Comparison of ENCODE assay signal across 8 cellular contexts in genomic region chr12:43805857-43806736, GRCh38. TPM values are rescaled to one million over a fixed set of nuclear protein-coding genes. Genes with fewer than 3 reads are reported as not detected.
DNase-seq lines count a peak whose midpoint lies in the region; ATAC-seq and TF ChIP-seq lines count a peak whose summit lies in the region.

TWF1 (minus strand) TSS chr12:43806317; CDS start chr12:43806245, 72 bp downstream.

- intact Hi-C loops in stomach (cut with DNase I; ENCODE audit: low total_unique reads): no loop called here

- peak; percentile 39 for TF ChIP-seq RAD21 in neural cell (conservative IDR thresholded peaks at IDR 0.05)

- peak; percentile 84 for DNase-seq in EH (ENCODE audit: low read depth)
- DNase-seq in KG1 (lab: John Stamatoyannopoulos, UW): peak; percentile 81
- DNase-seq in RWPE2 (ENCODE audit: low spot score): peak; percentile 73
- DNase-seq in activated effector memory CD4-positive, alpha-beta T cell treated with Interleukin-2 at 50 U/mL for 16 hours: peak; percentile 78
- DNase-seq in fibroblast of the aortic adventitia (ENCODE audit: low read depth): peak; percentile 57
- peak; percentile 89 for DNase-seq in stomach

- H3K4me1 ChIP-seq in RWPE2 (ENCODE audit: insufficient read depth, poor library complexity, severe bottlenecking) (peaks cover 12% of the 10 kb centered on the region), stomach (peaks cover 0 to 43% (median 27%) of the 10 kb centered on the region in 4 donors)

- H3K4me3 ChIP-seq in RWPE2 (ENCODE audit: severe bottlenecking): peak within 1 kb of the TSS; percentile 94
- H3K4me3 ChIP-seq in fibroblast of the aortic adventitia (ENCODE audit: low read depth, low read length): peak within 1 kb of the TSS; percentile 85
- H3K4me3 ChIP-seq in neural cell (ENCODE audit: low read length): peak within 1 kb of the TSS; percentile 76
- peak within 1 kb of the TSS; percentile 88 to 98 (median 96) for H3K4me3 ChIP-seq in stomach

- TF ChIP-seq EP300 in neural cell (conservative IDR thresholded peaks at IDR 0.05; ENCODE audit: poor library complexity, severe bottlenecking) (peak; percentile 71), stomach (IDR thresholded peaks at IDR 0.05) (no peak)

- no peaks in the 10 kb centered on the region for H3K9me3 ChIP-seq in RWPE2 (ENCODE audit: severe bottlenecking)
- no peaks in the 10 kb centered on the region for H3K9me3 ChIP-seq in neural cell (ENCODE audit: low read length)
- no peaks in the 10 kb centered on the region for H3K9me3 ChIP-seq in stomach

- peak within 1 kb of the TSS; percentile 90 for H3K9ac ChIP-seq in neural cell (ENCODE audit: low read length)

- H3F3A ChIP-seq in neural cell (ENCODE audit: insufficient read depth, low read length, poor library complexity, severe bottlenecking): no peaks in the 10 kb centered on the region

- ATAC-seq in GM21737 (IDR thresholded peaks at IDR 0.05; ENCODE audit: unreplicated experiment): peak; percentile 96
- peak; percentile 95 for ATAC-seq in RWPE2 (ENCODE audit: low read depth)

- H3K27ac ChIP-seq in RWPE2 (ENCODE audit: poor library complexity, severe bottlenecking) (peak within 1 kb of the TSS; percentile 75), neural cell (ENCODE audit: low read length) (peak within 1 kb of the TSS; percentile 93), stomach (peak within 1 kb of the TSS; percentile 93 to 98 (median 98))

- H3K36me3 ChIP-seq in RWPE2 (ENCODE audit: low read depth): peaks cover 40% of the 10 kb centered on the region
- H3K36me3 ChIP-seq in neural cell (ENCODE audit: insufficient read depth, low read length): no peaks in the 10 kb centered on the region
- H3K36me3 ChIP-seq in stomach: peaks cover 4 to 16% (median 15%) of the 10 kb centered on the region in 4 donors

- TF ChIP-seq CTCF in RWPE2 (IDR thresholded peaks at IDR 0.05; ENCODE audit: poor library complexity, severe bottlenecking) (peak; percentile 27), fibroblast of the aortic adventitia (IDR thresholded peaks at IDR 0.05; ENCODE audit: insufficient read depth, low read length) (peak; percentile 51), neural cell (IDR thresholded peaks at IDR 0.05; ENCODE audit: poor library complexity, severe bottlenecking) (peak; percentile 66), stomach (IDR thresholded peaks at IDR 0.05) (peak in 3 of 7 experiments; percentile 17 to 36 (median 31))

- WGBS in stomach, 5 donors: 0 to 1% (median 1%) methylated on average over 16 to 89 of the region's 89 CpGs

- peak within 1 kb of the TSS; percentile 88 for H3K4me2 ChIP-seq in neural cell (ENCODE audit: low read length)

- no peak for TF ChIP-seq POLR2A in stomach (IDR thresholded peaks at IDR 0.05)

- peak within 1 kb of the TSS; percentile 89 for H2AFZ ChIP-seq in neural cell (ENCODE audit: low read depth, low read length)

- no peaks in the 10 kb centered on the region for H3K9me2 ChIP-seq in neural cell (ENCODE audit: insufficient read depth, low read length)

- H3K27me3 ChIP-seq in RWPE2 (ENCODE audit: insufficient read depth, poor library complexity, severe bottlenecking) (no peaks in the 10 kb centered on the region), neural cell (ENCODE audit: insufficient read depth, low read depth, low read length) (no peaks in the 10 kb centered on the region), stomach (no peaks in the 10 kb centered on the region)

- H4K20me1 ChIP-seq in neural cell (ENCODE audit: insufficient read depth): no peaks in the 10 kb centered on the region

- peaks cover 26% of the 10 kb centered on the region for H3K79me2 ChIP-seq in neural cell (replicated peaks; ENCODE audit: insufficient read depth, low read length)

TF ChIP-seq in neural cell, 6 proteins besides CTCF, POLR2A, EP300 and RAD21:
- TF ChIP-seq MXI1 (conservative IDR thresholded peaks at IDR 0.05; ENCODE audit: poor library complexity, severe bottlenecking): peak; percentile 70
- TF ChIP-seq REST (IDR thresholded peaks at IDR 0.05; ENCODE audit: borderline replicate concordance): peak; percentile 47
- no peak for TF ChIP-seq EZH2 (IDR thresholded peaks at IDR 0.05; ENCODE audit: borderline replicate concordance, insufficient read depth, low read length, poor library complexity, severe bottlenecking)
- peak; percentile 84 for TF ChIP-seq POLR2AphosphoS5 (IDR thresholded peaks at IDR 0.05)
- peak; percentile 14 for TF ChIP-seq TAF1 (IDR thresholded peaks at IDR 0.05; ENCODE audit: low read depth)
- peak; percentile 50 for TF ChIP-seq SMC3 (conservative IDR thresholded peaks at IDR 0.05; ENCODE audit: poor library complexity)

RNA-seq across cellular contexts. Expression of gene TWF1, which starts in this region (rescaled TPM):
- total RNA-seq in fibroblast of the aortic adventitia (ENCODE audit: low replicate concordance): 50.2 and 179 TPM in 2 replicates
- 96.2 and 97.2 TPM in 2 replicates for polyA plus RNA-seq in neural cell
- 104 and 111 TPM in 2 replicates for polyA minus RNA-seq in neural cell
- 100 to 1,000 TPM in 1 of 5 donors, 10 to 100 TPM in 4; 44.3 to 164 (median 88.4) TPM for total RNA-seq in stomach
- 10 to 100 TPM; 53.8 to 74.5 (median 65.2) TPM for polyA plus RNA-seq in stomach

Comparison
In these comparisons a context has a peak if more than half of its experiments do, and no peak if none do; other contexts are left out.
1. Peak in every context shown above with its lines: DNase-seq, ATAC-seq, H3K4me3 ChIP-seq and H3K27ac ChIP-seq.